ENCODE assay signal across 14 cellular contexts in the genomic region with DNA sequence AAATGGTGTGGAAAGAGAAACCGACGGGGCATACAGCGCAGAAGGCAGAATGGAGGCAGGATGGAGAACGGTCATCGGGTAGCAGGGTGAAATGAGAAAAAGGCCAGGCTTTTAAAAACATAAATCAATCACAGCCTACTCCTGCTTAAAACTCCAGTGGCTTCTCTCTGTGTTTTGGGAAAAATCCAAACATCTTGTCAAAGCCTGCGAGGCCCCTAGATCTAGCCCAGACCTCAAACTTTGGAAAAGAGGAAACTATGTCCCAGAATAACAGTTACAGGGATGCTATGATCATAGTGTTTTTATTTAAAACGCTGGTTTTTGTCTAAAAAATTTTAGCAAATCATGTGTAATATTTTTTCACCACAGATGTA. TPM values are rescaled to one million over a fixed set of nuclear protein-coding genes. Genes with fewer than 3 reads are reported as not detected.
DNase-seq lines count a peak whose midpoint lies in the region; ATAC-seq and TF ChIP-seq lines count a peak whose summit lies in the region.
"Had no signal": no experiment of that assay in that cellular context is flagged by ENCODE, and none has a peak within 500 bp of the region (broad histone marks: within the 10 kb centered on the region; RNA-seq: fewer than 3 reads in every experiment).

No MANE protein-coding gene starts in this region.

- no peak for TF ChIP-seq EP300 in tibial nerve (IDR thresholded peaks at IDR 0.05)

- H3K4me1 ChIP-seq in esophagus (ENCODE audit: control insufficient read depth in 2 of 2, insufficient read depth in 2 of 2, low read length in 1 of 2) (peaks cover 6 to 8% of the 10 kb centered on the region in 2 donors), muscle layer of duodenum (ENCODE audit: control insufficient read depth in 1 of 2, insufficient read depth in 2 of 2, low read length in 2 of 2) (peaks cover 49 to 61% of the 10 kb centered on the region in 2 donors), tibial nerve (peaks cover 0 to 53% (median 24%) of the 10 kb centered on the region in 4 donors)

- no peak for ATAC-seq in SK-N-SH treated with all-trans-retinoic acid at 6 μM for 48 hours
- ATAC-seq in HG03442 (IDR thresholded peaks at IDR 0.05; ENCODE audit: unreplicated experiment) = no peak
- ATAC-seq: activated T-helper 17 cell treated with anti-CD3 and anti-CD28 coated beads, Interleukin-2, amount 50 U/mL, for 72 hours; foreskin keratinocyte; stimulated activated naive CD8-positive, alpha-beta T cell treated with anti-CD3 and anti-CD28 coated beads, Interleukin-15, Interleukin-2, amounts not matched to agents 100 U/mL and 50 U/mL, for 24 hours; T-helper 17 cell had no signal

- H3K27ac ChIP-seq in esophagus (ENCODE audit: low read depth in 2 of 2, low read length in 1 of 2) = peak overlapping the region; percentile 86 to 88
- H3K27ac ChIP-seq in muscle layer of duodenum (ENCODE audit: low read length) = peak overlapping the region; percentile 76
- peak overlapping the region in 3 of 4 donors; percentile 69 to 84 (median 72) for H3K27ac ChIP-seq in tibial nerve
- H3K27ac ChIP-seq: foreskin keratinocyte had no signal

- H3K9me3 ChIP-seq in esophagus (ENCODE audit: control insufficient read depth in 2 of 2, insufficient read depth in 1 of 2, low read depth in 1 of 2, low read length in 1 of 2) (no peaks in the 10 kb centered on the region), muscle layer of duodenum (ENCODE audit: control insufficient read depth in 1 of 2, low read length in 2 of 2) (no peaks in the 10 kb centered on the region), tibial nerve (no peaks in the 10 kb centered on the region)

- H3K27me3 ChIP-seq in esophagus (ENCODE audit: control insufficient read depth in 1 of 2, insufficient read depth in 2 of 2, low read length in 2 of 2) (no peaks in the 10 kb centered on the region), muscle layer of duodenum (ENCODE audit: low read depth, low read length) (no peaks in the 10 kb centered on the region), tibial nerve (no peaks in the 10 kb centered on the region)
- H3K27me3 ChIP-seq: foreskin keratinocyte had no signal

- H3K36me3 ChIP-seq in esophagus (ENCODE audit: control insufficient read depth in 2 of 2, insufficient read depth in 2 of 2, low read length in 1 of 2) (no peaks in the 10 kb centered on the region), muscle layer of duodenum (ENCODE audit: control insufficient read depth in 1 of 2, insufficient read depth in 2 of 2, low read length in 2 of 2) (no peaks in the 10 kb centered on the region), tibial nerve (no peaks in the 10 kb centered on the region)

- no peak for DNase-seq in tibial nerve (ENCODE audit: low spot score in 2 of 2)
- no peak for DNase-seq in anterior cingulate cortex (lab: John Stamatoyannopoulos, UW)
- no peak for DNase-seq in NCI-H82 treated with DMSO at 0.1 percent for 48 hours (lab: John Stamatoyannopoulos, UW; ENCODE audit: unreplicated experiment)
- DNase-seq: activated CD4-positive, alpha-beta T cell treated with anti-CD3 and anti-CD28 coated beads, Interleukin-2, amount 50 U/mL, for 1 hour; foreskin keratinocyte; occipital lobe; stimulated activated CD4-positive, alpha-beta T cell treated with anti-CD3 and anti-CD28 coated beads, Interleukin-4, amount 100 ng/mL, for 4 hours; stimulated activated naive CD8-positive, alpha-beta T cell treated with anti-CD3 and anti-CD28 coated beads, Interleukin-15, Interleukin-2, amounts not matched to agents 100 U/mL and 50 U/mL, for 24 hours; T-helper 17 cell had no signal

- TF ChIP-seq CTCF in tibial nerve (IDR thresholded peaks at IDR 0.05) = no peak

- no peak for TF ChIP-seq POLR2A in tibial nerve (IDR thresholded peaks at IDR 0.05)

- H3K4me3 ChIP-seq in esophagus (ENCODE audit: low read depth in 1 of 2, low read length in 2 of 2) = no peak overlapping the region
- peak overlapping the region in 1 of 2 donors; percentile 43 for H3K4me3 ChIP-seq in muscle layer of duodenum (ENCODE audit: low read depth in 1 of 2, low read length in 2 of 2)
- H3K4me3 ChIP-seq in tibial nerve = no peak overlapping the region

- 60 to 63% methylated on average over 7 of the region's 7 CpGs for WGBS in esophagus, 2 donors
- WGBS in tibial nerve, 2 donors = 45 to 67% methylated on average over 7 of the region's 7 CpGs

TF ChIP-seq in SK-N-SH treated with all-trans-retinoic acid at 6 μM for 48 hours, 23 proteins besides CTCF, POLR2A, EP300 and RAD21:
- 0 out of 2 replicates have a peak, but pooled peaks have one; percentile 6 for TF ChIP-seq TSHZ2 (CRISPR knock-in tag; IDR thresholded peaks at IDR 0.05)
- no peak for TF ChIP-seq BACH2 (CRISPR knock-in tag; IDR thresholded peaks at IDR 0.05; ENCODE audit: borderline replicate concordance)
- no peak for TF ChIP-seq TOX (CRISPR knock-in tag; IDR thresholded peaks at IDR 0.05; ENCODE audit: borderline replicate concordance)

RNA-seq across cellular contexts. Expression of gene PPP1R3C, which starts 41.1 kb away (rescaled TPM):
- 10 to 100 TPM; 50.0 to 59.4 TPM for polyA plus RNA-seq in esophagus
- total RNA-seq in tibial nerve = 1 to 10 TPM; 3.3 to 8.7 (median 3.7) TPM
